Comparison of ENCODE assay signal across 26 cellular contexts in the genomic region with DNA sequence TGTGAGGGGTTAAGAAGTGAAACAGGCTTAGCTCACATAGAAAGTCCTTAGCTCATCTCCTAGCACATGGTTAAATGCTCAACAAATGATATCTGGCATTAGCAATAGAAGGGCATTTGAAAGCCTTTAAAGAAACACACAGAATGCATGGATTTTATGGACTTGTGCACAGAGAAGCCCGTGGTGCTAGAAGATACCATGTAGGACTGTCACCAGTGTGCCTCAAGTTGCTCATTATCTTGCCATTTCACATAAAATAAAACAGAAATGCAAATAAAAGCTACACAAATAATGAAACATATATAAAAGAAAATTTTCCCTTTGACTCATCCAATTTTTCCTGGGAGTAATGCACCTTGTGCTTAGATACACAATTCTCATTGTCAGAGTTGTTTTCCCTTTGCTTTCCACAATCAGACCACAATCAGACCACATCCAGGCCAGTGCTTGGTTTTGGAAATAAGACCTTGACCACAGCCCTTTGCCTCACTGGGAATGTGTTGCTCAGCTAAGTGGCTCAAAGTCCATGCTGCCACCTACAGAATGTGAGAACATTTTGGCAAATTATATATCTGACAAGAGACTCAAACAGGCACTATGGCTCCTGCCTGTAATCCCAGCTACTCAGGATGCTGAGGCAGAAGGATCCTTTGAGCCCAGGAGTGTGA. TPM values are rescaled to one million over a fixed set of nuclear protein-coding genes. Genes with fewer than 3 reads are reported as not detected.
DNase-seq lines count a peak whose midpoint lies in the region; ATAC-seq, FAIRE-seq and TF ChIP-seq lines count a peak whose summit lies in the region.
"Had no signal": no experiment of that assay in that cellular context is flagged by ENCODE, and none has a peak within 500 bp of the region (broad histone marks: within the 10 kb centered on the region; RNA-seq: fewer than 3 reads in every experiment).

No MANE protein-coding gene starts in this region.

- intact Hi-C loops in vagina (cut with DNase I) = no loop called here

- no peaks in the 10 kb centered on the region for H3K4me1 ChIP-seq in vagina
- H3K4me1 ChIP-seq: Caco-2, heart left ventricle had no signal

- H3K4me3 Mint-ChIP-seq in activated naive CD8-positive, alpha-beta T cell treated with anti-CD3 and anti-CD28 coated beads, Interleukin-2, amount 50 U/mL, for 24 hours = no peak overlapping the region
- no peak overlapping the region for H3K4me3 Mint-ChIP-seq in activated naive CD8-positive, alpha-beta T cell treated with anti-CD3 and anti-CD28 coated beads for 36 hours
- H3K4me3 Mint-ChIP-seq: activated naive CD8-positive, alpha-beta T cell; B cell; neural crest cell; stimulated activated naive CD8-positive, alpha-beta T cell treated with anti-CD3 and anti-CD28 coated beads, Interleukin-15, Interleukin-2, amounts not matched to agents 100 ng/mL and 50 ng/mL, for 24 hours; type B pancreatic cell had no signal

- no peaks in the 10 kb centered on the region for H3K9me3 ChIP-seq in vagina
- H3K9me3 ChIP-seq: Caco-2, heart left ventricle had no signal

- DNase-seq in activated naive CD8-positive, alpha-beta T cell treated with anti-CD3 and anti-CD28 coated beads, Interleukin-2, amount 50 U/mL, for 24 hours = no peak
- DNase-seq in activated naive CD8-positive, alpha-beta T cell treated with anti-CD3 and anti-CD28 coated beads for 36 hours = no peak
- DNase-seq in MV-4-11 (lab: John Stamatoyannopoulos, UW) = peak; percentile 78
- peak; percentile 13 for DNase-seq in astrocyte of the spinal cord (ENCODE audit: low read depth, low spot score)
- peak; percentile 60 for DNase-seq in urothelium cell line (ENCODE audit: low spot score)
- no peak for DNase-seq in GM13977 (ENCODE audit: low spot score)
- DNase-seq in vagina (ENCODE audit: extremely low spot score in 2 of 2) = no peak
- DNase-seq: activated CD4-positive, alpha-beta T cell treated with anti-CD3 and anti-CD28 coated beads for 4 hours; brain microvascular endothelial cell; Caco-2; GM23248; heart left ventricle; left ventricle myocardium superior; NCI-H187; NCI-H345; NK-92 treated with Interleukin-12 subunit alpha and Interleukin-12 subunit beta, amount 100 ng/mL, for 24 hours; posterior cingulate gyrus; stimulated activated CD4-positive, alpha-beta T cell treated with anti-CD3 and anti-CD28 coated beads, Interleukin-2, amount 100 ng/mL, for 48 hours had no signal

- no peaks in the 10 kb centered on the region for H3K27me3 ChIP-seq in vagina
- H3K27me3 ChIP-seq: brain microvascular endothelial cell, heart left ventricle had no signal

- peak; percentile 20 for ATAC-seq in activated naive CD8-positive, alpha-beta T cell treated with anti-CD3 and anti-CD28 coated beads, Interleukin-2, amount 50 U/mL, for 24 hours
- no peak for ATAC-seq in GM18520 (IDR thresholded peaks at IDR 0.05; ENCODE audit: unreplicated experiment)
- ATAC-seq: heart left ventricle, left ventricle myocardium superior had no signal

- FAIRE-seq in urothelium cell line (lab: Jason Lieb, UNC) = peak; percentile 32
- FAIRE-seq: A204.1, colon had no signal

- no peak overlapping the region for H3K27ac ChIP-seq in vagina
- H3K27ac ChIP-seq: brain microvascular endothelial cell, GM23248, heart left ventricle had no signal

- peaks cover 5% of the 10 kb centered on the region for H3K4me1 Mint-ChIP-seq in activated naive CD8-positive, alpha-beta T cell treated with anti-CD3 and anti-CD28 coated beads, Interleukin-2, amount 50 U/mL, for 24 hours
- H3K4me1 Mint-ChIP-seq in activated naive CD8-positive, alpha-beta T cell treated with anti-CD3 and anti-CD28 coated beads for 36 hours = peaks cover 8% of the 10 kb centered on the region
- H3K4me1 Mint-ChIP-seq: B cell, neural crest cell had no signal

- no peaks in the 10 kb centered on the region for H3K9me3 Mint-ChIP-seq in activated naive CD8-positive, alpha-beta T cell treated with anti-CD3 and anti-CD28 coated beads, Interleukin-2, amount 50 U/mL, for 24 hours
- H3K9me3 Mint-ChIP-seq in activated naive CD8-positive, alpha-beta T cell treated with anti-CD3 and anti-CD28 coated beads for 36 hours = no peaks in the 10 kb centered on the region
- H3K9me3 Mint-ChIP-seq: neural crest cell; stimulated activated naive CD8-positive, alpha-beta T cell treated with anti-CD3 and anti-CD28 coated beads, Interleukin-15, Interleukin-2, amounts not matched to agents 100 ng/mL and 50 ng/mL, for 24 hours; type B pancreatic cell had no signal

- TF ChIP-seq POLR2A in vagina (IDR thresholded peaks at IDR 0.05) = no peak

- no peaks in the 10 kb centered on the region for H3K36me3 ChIP-seq in vagina
- H3K36me3 ChIP-seq: brain microvascular endothelial cell, heart left ventricle had no signal

- no peaks in the 10 kb centered on the region for H3K36me3 Mint-ChIP-seq in activated naive CD8-positive, alpha-beta T cell treated with anti-CD3 and anti-CD28 coated beads, Interleukin-2, amount 50 U/mL, for 24 hours (ENCODE audit: low read depth)
- H3K36me3 Mint-ChIP-seq in activated naive CD8-positive, alpha-beta T cell treated with anti-CD3 and anti-CD28 coated beads for 36 hours = no peaks in the 10 kb centered on the region
- H3K36me3 Mint-ChIP-seq: type B pancreatic cell had no signal

- no peak overlapping the region for H3K27ac Mint-ChIP-seq in activated naive CD8-positive, alpha-beta T cell treated with anti-CD3 and anti-CD28 coated beads, Interleukin-2, amount 50 U/mL, for 24 hours
- H3K27ac Mint-ChIP-seq in activated naive CD8-positive, alpha-beta T cell treated with anti-CD3 and anti-CD28 coated beads for 36 hours = no peak overlapping the region
- H3K27ac Mint-ChIP-seq: activated naive CD8-positive, alpha-beta T cell; B cell; stimulated activated naive CD8-positive, alpha-beta T cell treated with anti-CD3 and anti-CD28 coated beads, Interleukin-15, Interleukin-2, amounts not matched to agents 100 ng/mL and 50 ng/mL, for 24 hours; type B pancreatic cell had no signal

- peaks cover 2% of the 10 kb centered on the region for H3K27me3 Mint-ChIP-seq in activated naive CD8-positive, alpha-beta T cell treated with anti-CD3 and anti-CD28 coated beads, Interleukin-2, amount 50 U/mL, for 24 hours
- H3K27me3 Mint-ChIP-seq in activated naive CD8-positive, alpha-beta T cell treated with anti-CD3 and anti-CD28 coated beads for 36 hours = no peaks in the 10 kb centered on the region
- H3K27me3 Mint-ChIP-seq: B cell; stimulated activated naive CD8-positive, alpha-beta T cell treated with anti-CD3 and anti-CD28 coated beads, Interleukin-15, Interleukin-2, amounts not matched to agents 100 ng/mL and 50 ng/mL, for 24 hours had no signal

- in situ Hi-C loops in astrocyte of the spinal cord (cut with HindIII; ENCODE audit: low sequenced_read_pairs) = no loop called here
- in situ Hi-C loops in GM13977 (cut with MboI; ENCODE audit: low pct_unique_long_range_greater_than_20kb, low sequenced_read_pairs, unreplicated experiment) = no loop called here

- TF ChIP-seq CTCF in astrocyte of the spinal cord (IDR thresholded peaks at IDR 0.05; ENCODE audit: low read depth, low read length) = no peak
- no peak for TF ChIP-seq CTCF in GM13977 (IDR thresholded peaks at IDR 0.05; ENCODE audit: extremely low read depth, insufficient read depth, missing control alignments)
- TF ChIP-seq CTCF in vagina (IDR thresholded peaks at IDR 0.05) = no peak

- no peak overlapping the region for H3K4me3 ChIP-seq in astrocyte of the spinal cord (ENCODE audit: low read depth, low read length)
- H3K4me3 ChIP-seq in vagina = no peak overlapping the region
- H3K4me3 ChIP-seq: GM23248, heart left ventricle had no signal

RNA-seq across cellular contexts. Expression of a gene that starts 9.5 kb away (rescaled TPM):
- 10 to 100 TPM; 34.4 to 34.5 TPM for total RNA-seq in activated naive CD8-positive, alpha-beta T cell treated with anti-CD3 and anti-CD28 coated beads for 36 hours
- 60.6 TPM for total RNA-seq in vagina

Comparison
In these comparisons a context has a peak if more than half of its experiments do, and no peak if none do; other contexts are left out.
1. DNase-seq: peak in MV-4-11 (single experiment), astrocyte of the spinal cord (single experiment) and urothelium cell line (single experiment); none in activated naive CD8-positive, alpha-beta T cell treated with anti-CD3 and anti-CD28 coated beads, Interleukin-2, amount 50 U/mL, for 24 hours (single experiment), activated naive CD8-positive, alpha-beta T cell treated with anti-CD3 and anti-CD28 coated beads for 36 hours (single experiment), GM13977 (single experiment) and vagina (0 of 2).